In genomic region chr2:157592374-157592773, GRCh38 we compare ENCODE assay signal across 19 cellular contexts.
"Had no signal": no experiment of that assay in that cellular context is flagged by ENCODE, and none has a peak within 500 bp of the region (broad histone marks: within the 10 kb centered on the region; RNA-seq: fewer than 3 reads in every experiment).

No MANE protein-coding gene starts in this region.

- DNase-seq: activated B cell treated with CpG ODN at 0.5 μM for 24 hours; activated CD4-positive, alpha-beta memory T cell treated with anti-CD3 and anti-CD28 coated beads, Interleukin-2, amount 10 ng/mL, durations not matched to agents 7 days and 5 days; activated CD4-positive, alpha-beta T cell treated with anti-CD3 and anti-CD28 coated beads for 36 hours; activated CD4-positive, alpha-beta T cell treated with anti-CD3 and anti-CD28 coated beads, Interleukin-2, amount 50 U/mL, for 1 hour; activated CD8-positive, alpha-beta memory T cell treated with anti-CD3 and anti-CD28 coated beads, Interleukin-2, amount 50 U/mL, for 4 hours; activated gamma-delta T cell treated with Interleukin-2 at 50 U/mL for 16 hours; activated naive CD4-positive, alpha-beta T cell treated with anti-CD3 and anti-CD28 coated beads, Interleukin-2, amount 10 ng/mL, durations not matched to agents 7 days and 5 days; activated naive CD8-positive, alpha-beta T cell treated with anti-CD3 and anti-CD28 coated beads for 36 hours; activated T-cell treated with anti-CD3 and anti-CD28 coated beads, Interleukin-2, amount 50 U/mL, for 72 hours; cerebellar nuclear complex; KG1; NCI-H1105; NCI-H187 treated with DMSO at 0.1 percent for 48 hours; PC-9; SIG-M5; T-cell; T-helper 2 cell; T1000 had no signal

- H3K27ac ChIP-seq: PC-9, SK-N-MC had no signal
